In the genomic region with DNA sequence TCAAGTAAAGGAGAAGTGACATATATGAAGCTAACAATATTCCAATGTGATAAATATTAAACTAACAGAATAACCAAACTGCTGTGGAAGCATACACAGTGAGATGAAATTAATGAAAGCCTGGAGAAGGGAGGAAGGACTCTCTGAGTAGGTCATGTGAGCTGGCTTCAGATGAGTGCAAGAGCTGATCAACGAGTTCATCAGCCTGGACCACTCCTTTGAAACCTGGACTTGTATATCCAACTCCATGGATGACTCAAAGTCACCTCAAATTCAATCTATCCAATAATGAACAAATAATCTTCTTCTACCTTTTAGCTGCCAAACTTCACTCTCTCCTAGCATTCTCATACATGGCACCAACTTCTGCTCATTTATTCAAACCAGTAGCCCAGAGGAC, we compare ENCODE assay signal across 10 cellular contexts.
"Had no signal": no experiment of that assay in that cellular context is flagged by ENCODE, and none has a peak within 500 bp of the region (broad histone marks: within the 10 kb centered on the region; RNA-seq: fewer than 3 reads in every experiment).

No MANE protein-coding gene starts in this region.

- ATAC-seq: HCT116, HepG2 had no signal

- DNase-seq: GM23248, GOT3, H7, HFFc6, KBM-7 had no signal

- H3K27ac Mint-ChIP-seq: HFFc6 had no signal

- H3K4me1 ChIP-seq: HAP-1 had no signal

- H3K4me3 Mint-ChIP-seq: HFFc6, IgD-negative memory B cell had no signal

- H3K27me3 Mint-ChIP-seq: IgD-negative memory B cell had no signal

- H3K4me3 ChIP-seq: GM23248, HAP-1 had no signal

- H3K9me3 ChIP-seq: HAP-1 had no signal

- H3K36me3 ChIP-seq: HAP-1 had no signal

- H3K9me3 Mint-ChIP-seq: HFFc6, IgD-negative memory B cell had no signal

- H3K27ac ChIP-seq: GM23248, HL-60 had no signal
